In the genomic region with DNA sequence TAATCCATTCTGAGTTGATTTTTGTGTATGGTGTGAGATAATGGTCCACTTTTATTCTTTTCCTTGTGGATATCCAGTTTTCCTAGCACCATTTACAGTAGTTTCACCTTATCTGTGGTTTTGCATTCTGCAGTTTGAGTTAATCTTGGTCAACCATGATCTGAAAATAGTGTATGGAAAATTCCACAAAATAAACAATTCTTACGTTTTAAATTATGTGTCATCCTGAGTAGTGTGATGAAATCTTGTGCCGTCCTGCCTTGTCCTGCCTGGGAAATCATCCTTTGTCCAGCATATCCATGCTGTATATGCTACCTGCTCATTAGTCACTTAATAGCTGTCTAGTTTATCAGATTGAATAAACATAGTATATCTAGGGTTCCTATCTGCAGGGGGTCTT, we compare ENCODE assay signal across 1 cellular context.
TF ChIP-seq lines count a peak whose summit lies in the region.

No MANE protein-coding gene starts in this region.

TF ChIP-seq in K562, 482 proteins besides CTCF, POLR2A, EP300 and RAD21 (continued from another document):
- TF ChIP-seq, protein P1, sequence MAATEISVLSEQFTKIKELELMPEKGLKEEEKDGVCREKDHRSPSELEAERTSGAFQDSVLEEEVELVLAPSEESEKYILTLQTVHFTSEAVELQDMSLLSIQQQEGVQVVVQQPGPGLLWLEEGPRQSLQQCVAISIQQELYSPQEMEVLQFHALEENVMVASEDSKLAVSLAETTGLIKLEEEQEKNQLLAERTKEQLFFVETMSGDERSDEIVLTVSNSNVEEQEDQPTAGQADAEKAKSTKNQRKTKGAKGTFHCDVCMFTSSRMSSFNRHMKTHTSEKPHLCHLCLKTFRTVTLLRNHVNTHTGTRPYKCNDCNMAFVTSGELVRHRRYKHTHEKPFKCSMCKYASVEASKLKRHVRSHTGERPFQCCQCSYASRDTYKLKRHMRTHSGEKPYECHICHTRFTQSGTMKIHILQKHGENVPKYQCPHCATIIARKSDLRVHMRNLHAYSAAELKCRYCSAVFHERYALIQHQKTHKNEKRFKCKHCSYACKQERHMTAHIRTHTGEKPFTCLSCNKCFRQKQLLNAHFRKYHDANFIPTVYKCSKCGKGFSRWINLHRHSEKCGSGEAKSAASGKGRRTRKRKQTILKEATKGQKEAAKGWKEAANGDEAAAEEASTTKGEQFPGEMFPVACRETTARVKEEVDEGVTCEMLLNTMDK (IDR thresholded peaks at IDR 0.05; ENCODE audit: borderline replicate concordance, insufficient read depth, low read depth, low read length, poor library complexity, severe bottlenecking): no peak
- TF ChIP-seq ESRRB (CRISPR knock-in tag; IDR thresholded peaks at IDR 0.05; ENCODE audit: borderline replicate concordance): no peak
- no peak for TF ChIP-seq STAT5B (CRISPR knock-in tag; IDR thresholded peaks at IDR 0.05)
- TF ChIP-seq, protein P2, sequence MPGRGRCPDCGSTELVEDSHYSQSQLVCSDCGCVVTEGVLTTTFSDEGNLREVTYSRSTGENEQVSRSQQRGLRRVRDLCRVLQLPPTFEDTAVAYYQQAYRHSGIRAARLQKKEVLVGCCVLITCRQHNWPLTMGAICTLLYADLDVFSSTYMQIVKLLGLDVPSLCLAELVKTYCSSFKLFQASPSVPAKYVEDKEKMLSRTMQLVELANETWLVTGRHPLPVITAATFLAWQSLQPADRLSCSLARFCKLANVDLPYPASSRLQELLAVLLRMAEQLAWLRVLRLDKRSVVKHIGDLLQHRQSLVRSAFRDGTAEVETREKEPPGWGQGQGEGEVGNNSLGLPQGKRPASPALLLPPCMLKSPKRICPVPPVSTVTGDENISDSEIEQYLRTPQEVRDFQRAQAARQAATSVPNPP (IDR thresholded peaks at IDR 0.05; ENCODE audit: borderline replicate concordance, insufficient read depth, insufficient read length): no peak
- TF ChIP-seq ZNF436 (CRISPR knock-in tag; IDR thresholded peaks at IDR 0.05): no peak
- no peak for TF ChIP-seq BRD9 (IDR thresholded peaks at IDR 0.05; ENCODE audit: low read depth, partially characterized antibody)
- no peak for TF ChIP-seq TBL1XR1 (IDR thresholded peaks at IDR 0.05; ENCODE audit: low read length in 2 of 2)
- TF ChIP-seq, protein P3, sequence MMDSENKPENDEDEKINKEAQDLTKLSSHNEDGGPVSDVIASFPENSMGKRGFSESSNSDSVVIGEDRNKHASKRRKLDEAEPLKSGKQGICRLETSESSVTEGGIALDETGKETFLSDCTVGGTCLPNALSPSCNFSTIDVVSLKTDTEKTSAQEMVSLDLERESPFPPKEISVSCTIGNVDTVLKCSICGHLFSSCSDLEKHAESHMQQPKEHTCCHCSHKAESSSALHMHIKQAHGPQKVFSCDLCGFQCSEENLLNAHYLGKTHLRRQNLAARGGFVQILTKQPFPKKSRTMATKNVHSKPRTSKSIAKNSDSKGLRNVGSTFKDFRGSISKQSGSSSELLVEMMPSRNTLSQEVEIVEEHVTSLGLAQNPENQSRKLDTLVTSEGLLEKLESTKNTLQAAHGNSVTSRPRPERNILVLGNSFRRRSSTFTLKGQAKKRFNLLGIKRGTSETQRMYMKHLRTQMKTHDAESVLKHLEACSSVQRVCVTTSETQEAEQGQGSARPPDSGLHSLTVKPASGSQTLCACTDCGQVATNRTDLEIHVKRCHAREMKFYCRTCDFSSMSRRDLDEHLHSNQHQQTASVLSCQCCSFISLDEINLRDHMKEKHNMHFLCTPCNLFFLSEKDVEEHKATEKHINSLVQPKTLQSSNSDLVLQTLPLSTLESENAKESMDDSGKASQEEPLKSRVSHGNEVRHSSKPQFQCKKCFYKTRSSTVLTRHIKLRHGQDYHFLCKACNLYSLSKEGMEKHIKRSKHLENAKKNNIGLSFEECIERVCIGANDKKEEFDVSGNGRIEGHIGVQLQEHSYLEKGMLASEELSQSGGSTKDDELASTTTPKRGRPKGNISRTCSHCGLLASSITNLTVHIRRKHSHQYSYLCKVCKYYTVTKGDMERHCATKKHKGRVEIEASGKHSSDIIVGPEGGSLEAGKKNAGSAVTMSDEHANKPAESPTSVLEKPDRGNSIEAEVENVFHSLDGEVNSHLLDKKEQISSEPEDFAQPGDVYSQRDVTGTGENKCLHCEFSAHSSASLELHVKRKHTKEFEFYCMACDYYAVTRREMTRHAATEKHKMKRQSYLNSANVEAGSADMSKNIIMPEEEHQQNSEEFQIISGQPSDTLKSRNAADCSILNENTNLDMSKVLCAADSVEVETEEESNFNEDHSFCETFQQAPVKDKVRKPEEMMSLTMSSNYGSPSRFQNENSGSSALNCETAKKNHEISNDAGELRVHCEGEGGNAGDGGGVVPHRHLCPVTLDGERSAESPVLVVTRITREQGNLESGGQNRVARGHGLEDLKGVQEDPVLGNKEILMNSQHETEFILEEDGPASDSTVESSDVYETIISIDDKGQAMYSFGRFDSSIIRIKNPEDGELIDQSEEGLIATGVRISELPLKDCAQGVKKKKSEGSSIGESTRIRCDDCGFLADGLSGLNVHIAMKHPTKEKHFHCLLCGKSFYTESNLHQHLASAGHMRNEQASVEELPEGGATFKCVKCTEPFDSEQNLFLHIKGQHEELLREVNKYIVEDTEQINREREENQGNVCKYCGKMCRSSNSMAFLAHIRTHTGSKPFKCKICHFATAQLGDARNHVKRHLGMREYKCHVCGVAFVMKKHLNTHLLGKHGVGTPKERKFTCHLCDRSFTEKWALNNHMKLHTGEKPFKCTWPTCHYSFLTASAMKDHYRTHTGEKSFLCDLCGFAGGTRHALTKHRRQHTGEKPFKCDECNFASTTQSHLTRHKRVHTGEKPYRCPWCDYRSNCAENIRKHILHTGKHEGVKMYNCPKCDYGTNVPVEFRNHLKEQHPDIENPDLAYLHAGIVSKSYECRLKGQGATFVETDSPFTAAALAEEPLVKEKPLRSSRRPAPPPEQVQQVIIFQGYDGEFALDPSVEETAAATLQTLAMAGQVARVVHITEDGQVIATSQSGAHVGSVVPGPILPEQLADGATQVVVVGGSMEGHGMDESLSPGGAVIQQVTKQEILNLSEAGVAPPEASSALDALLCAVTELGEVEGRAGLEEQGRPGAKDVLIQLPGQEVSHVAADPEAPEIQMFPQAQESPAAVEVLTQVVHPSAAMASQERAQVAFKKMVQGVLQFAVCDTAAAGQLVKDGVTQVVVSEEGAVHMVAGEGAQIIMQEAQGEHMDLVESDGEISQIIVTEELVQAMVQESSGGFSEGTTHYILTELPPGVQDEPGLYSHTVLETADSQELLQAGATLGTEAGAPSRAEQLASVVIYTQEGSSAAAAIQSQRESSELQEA (IDR thresholded peaks at IDR 0.05; ENCODE audit: low read depth): no peak
- TF ChIP-seq PCBP1 (IDR thresholded peaks at IDR 0.05; ENCODE audit: low read depth, low read length, poor library complexity, severe bottlenecking): no peak
- TF ChIP-seq ARID1B (IDR thresholded peaks at IDR 0.05): peak; percentile 75
- TF ChIP-seq DNMT1 (IDR thresholded peaks at IDR 0.05): no peak
- no peak for TF ChIP-seq PURB (CRISPR knock-in tag; IDR thresholded peaks at IDR 0.05; ENCODE audit: low read depth)
- no peak for TF ChIP-seq MEIS2 (IDR thresholded peaks at IDR 0.05; ENCODE audit: partially characterized antibody)
- TF ChIP-seq, protein P4, sequence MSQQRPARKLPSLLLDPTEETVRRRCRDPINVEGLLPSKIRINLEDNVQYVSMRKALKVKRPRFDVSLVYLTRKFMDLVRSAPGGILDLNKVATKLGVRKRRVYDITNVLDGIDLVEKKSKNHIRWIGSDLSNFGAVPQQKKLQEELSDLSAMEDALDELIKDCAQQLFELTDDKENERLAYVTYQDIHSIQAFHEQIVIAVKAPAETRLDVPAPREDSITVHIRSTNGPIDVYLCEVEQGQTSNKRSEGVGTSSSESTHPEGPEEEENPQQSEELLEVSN (IDR thresholded peaks at IDR 0.05; ENCODE audit: borderline replicate concordance in 1 of 2, extremely low read depth in 1 of 2, insufficient read depth in 1 of 2, insufficient read length in 1 of 2, low read depth in 1 of 2, low read length in 1 of 2, poor library complexity in 1 of 2, severe bottlenecking in 1 of 2): no peak
- TF ChIP-seq, protein P5, sequence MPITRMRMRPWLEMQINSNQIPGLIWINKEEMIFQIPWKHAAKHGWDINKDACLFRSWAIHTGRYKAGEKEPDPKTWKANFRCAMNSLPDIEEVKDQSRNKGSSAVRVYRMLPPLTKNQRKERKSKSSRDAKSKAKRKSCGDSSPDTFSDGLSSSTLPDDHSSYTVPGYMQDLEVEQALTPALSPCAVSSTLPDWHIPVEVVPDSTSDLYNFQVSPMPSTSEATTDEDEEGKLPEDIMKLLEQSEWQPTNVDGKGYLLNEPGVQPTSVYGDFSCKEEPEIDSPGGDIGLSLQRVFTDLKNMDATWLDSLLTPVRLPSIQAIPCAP (CRISPR knock-in tag; IDR thresholded peaks at IDR 0.05; ENCODE audit: borderline replicate concordance): no peak
